Comparison of ENCODE assay signal across 10 cellular contexts in the genomic region with DNA sequence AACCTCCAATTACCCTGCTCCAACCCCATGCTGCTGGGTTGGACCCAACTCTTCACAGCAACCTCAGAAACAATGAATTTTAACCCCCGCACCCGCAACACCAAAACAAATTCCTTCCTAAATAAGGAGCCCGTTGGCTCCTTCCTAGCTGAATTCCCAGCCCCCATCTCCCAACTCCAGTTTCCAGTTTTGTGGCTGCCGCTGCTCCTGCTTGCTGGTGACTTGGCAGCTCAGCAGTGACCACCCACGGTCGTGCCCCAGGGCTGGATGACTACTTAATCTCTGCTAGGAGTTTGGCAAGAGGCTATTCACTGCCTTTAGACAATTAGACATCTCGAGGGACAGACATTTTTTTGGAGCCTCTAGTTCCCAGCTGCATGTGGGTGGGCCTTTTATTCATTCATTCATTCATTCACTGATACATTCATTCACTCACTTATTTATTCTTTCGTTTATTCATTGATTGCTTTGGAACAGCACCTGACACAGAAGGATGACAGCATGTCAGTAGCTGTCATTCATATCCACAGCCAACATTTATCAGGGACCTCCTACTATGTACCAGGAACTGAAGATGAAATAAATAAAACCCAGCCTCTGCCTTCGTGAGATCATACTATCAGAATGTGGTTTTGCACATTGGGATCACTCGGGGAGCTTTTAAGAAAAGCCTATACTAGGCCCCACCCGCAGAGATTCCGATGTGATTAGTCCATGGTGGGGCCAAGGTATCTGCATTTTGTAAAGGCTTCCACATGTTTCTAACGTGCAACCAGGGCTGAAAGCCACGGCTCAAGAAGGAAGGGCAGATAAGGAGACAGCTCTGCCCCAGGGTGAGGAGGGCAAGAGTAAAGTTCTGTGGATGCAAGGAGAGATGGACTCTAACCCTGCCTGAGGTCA.
DNase-seq lines count a peak whose midpoint lies in the region; FAIRE-seq and TF ChIP-seq lines count a peak whose summit lies in the region.
"Had no signal": no experiment of that assay in that cellular context is flagged by ENCODE, and none has a peak within 500 bp of the region (broad histone marks: within the 10 kb centered on the region; RNA-seq: fewer than 3 reads in every experiment).

No MANE protein-coding gene starts in this region.

- H3K36me3 ChIP-seq in HAP-1 (replicated peaks) (no peaks in the 10 kb centered on the region), OCI-LY7 (ENCODE audit: insufficient read depth, low read length) (no peaks in the 10 kb centered on the region)

- no peak for FAIRE-seq in D721Med (lab: Jason Lieb, UNC)

- no peaks in the 10 kb centered on the region for H3K9me2 ChIP-seq in OCI-LY7 (ENCODE audit: insufficient read depth, low read length)

- peak; percentile 12 to 60 for DNase-seq in HAP-1 (ENCODE audit: low spot score in 2 of 2)
- DNase-seq in amniotic epithelial cell (ENCODE audit: low read depth): peak; percentile 42
- DNase-seq in hippocampal formation (lab: John Stamatoyannopoulos, UW): peak; percentile 8 to 10
- DNase-seq in smooth muscle cell of the brain vasculature (ENCODE audit: low read depth, low spot score): peak; percentile 23
- DNase-seq in pons (ENCODE audit: low spot score): no peak
- no peak for DNase-seq in OCI-LY7 (ENCODE audit: low spot score)
- no peak for DNase-seq in NCI-H510A (lab: John Stamatoyannopoulos, UW)
- DNase-seq in D721Med (ENCODE audit: insufficient read length, low spot score): no peak
- DNase-seq: activated CD4-positive, alpha-beta memory T cell treated with anti-CD3 and anti-CD28 coated beads, Interleukin-2, amount 10 ng/mL, durations not matched to agents 7 days and 5 days had no signal

- H3K79me2 ChIP-seq in OCI-LY7 (ENCODE audit: insufficient read depth, low read depth, low read length): no peaks in the 10 kb centered on the region

- H3K4me3 ChIP-seq in HAP-1 (no peak overlapping the region), OCI-LY7 (ENCODE audit: low read depth, low read length, poor library complexity, severe bottlenecking) (no peak overlapping the region)

- TF ChIP-seq CTCF in OCI-LY7 (conservative IDR thresholded peaks at IDR 0.05; ENCODE audit: low read length): no peak
- TF ChIP-seq CTCF in D721Med (IDR thresholded peaks at IDR 0.05; ENCODE audit: insufficient read depth, missing control alignments): no peak

- in situ Hi-C loops in HAP-1 (cut with MboI; ENCODE audit: low sequenced_read_pairs): no loop called here

- no peak overlapping the region for H3K4me2 ChIP-seq in OCI-LY7 (ENCODE audit: low read length)
- H3K4me2 ChIP-seq: KMS-11 had no signal

- intact Hi-C loops in OCI-LY7 (cut with micrococcal nuclease; ENCODE audit: unreplicated experiment): no loop called here

- H3K9me3 ChIP-seq in HAP-1: no peaks in the 10 kb centered on the region
- H3K9me3 ChIP-seq in OCI-LY7 (ENCODE audit: low read length): no peaks in the 10 kb centered on the region

- POLR2A ChIA-PET in OCI-LY7 (lab: Charles Lee): interaction anchor here (0.6 to 0.9 kb wide), 3 partner anchors 208 to 1930 kb away, joined by 3 to 5 read pairs (median 3); no protein-coding TSS in a partner anchor

- no peaks in the 10 kb centered on the region for H4K20me1 ChIP-seq in OCI-LY7 (ENCODE audit: insufficient read depth, low read length)

- no peaks in the 10 kb centered on the region for H3K27me3 ChIP-seq in HAP-1 (ENCODE audit: low read depth)

- no TSS peak for BruUV-seq in OCI-LY7 (replicated peaks; lab: Mats Ljungman, UMichigan)

- no peak overlapping the region for H3K27ac ChIP-seq in OCI-LY7 (ENCODE audit: low read depth, low read length, poor library complexity, severe bottlenecking)
- H3K27ac ChIP-seq: KMS-11 had no signal

- no peak overlapping the region for H2AFZ ChIP-seq in OCI-LY7 (ENCODE audit: low read length)

- H3K4me1 ChIP-seq in HAP-1: no peaks in the 10 kb centered on the region
- no peaks in the 10 kb centered on the region for H3K4me1 ChIP-seq in OCI-LY7 (ENCODE audit: insufficient read depth, low read length, poor library complexity, severe bottlenecking)

- CTCF ChIA-PET in OCI-LY7 (lab: Charles Lee; ENCODE audit: unreplicated experiment): no interaction called here

Comparison
In these comparisons a context has a peak if more than half of its experiments do, and no peak if none do; other contexts are left out.
1. DNase-seq: peak in HAP-1 (2 of 2), amniotic epithelial cell (single experiment), hippocampal formation (2 of 2) and smooth muscle cell of the brain vasculature (single experiment); none in pons (single experiment), OCI-LY7 (single experiment), NCI-H510A (single experiment) and D721Med (single experiment).